8 cellular contexts compared by ENCODE assay signal in genomic region chr14:69242311-69243224, GRCh38. TPM values are rescaled to one million over a fixed set of nuclear protein-coding genes. Genes with fewer than 3 reads are reported as not detected.
A peak's percentile ranks its signal among the peaks of the same experiment; 100 is the strongest.
DNase-seq lines count a peak whose midpoint lies in the region; ATAC-seq, FAIRE-seq and TF ChIP-seq lines count a peak whose summit lies in the region.

No MANE protein-coding gene starts in this region.

- H2AFZ ChIP-seq in endothelial cell of umbilical vein (ENCODE audit: low read depth, low read length) = no peak overlapping the region

- no peak overlapping the region for H3K4me3 ChIP-seq in AG04450 (ENCODE audit: low read depth, low read length)
- no peak overlapping the region for H3K4me3 ChIP-seq in GM12875 (ENCODE audit: low read depth, low read length)
- H3K4me3 ChIP-seq in endothelial cell of umbilical vein (replicated peaks in 1 of 3; ENCODE audit: insufficient read depth in 1 of 3, low read depth in 1 of 3, low read length in 3 of 3) = no peak overlapping the region
- no peak overlapping the region for H3K4me3 ChIP-seq in stomach

- no peaks in the 10 kb centered on the region for H3K27me3 ChIP-seq in AG04450 (ENCODE audit: control insufficient read depth, insufficient read depth, low read length)
- H3K27me3 ChIP-seq in endothelial cell of umbilical vein (ENCODE audit: control insufficient read depth in 2 of 2, insufficient read depth in 2 of 2, low read length in 2 of 2) = no peaks in the 10 kb centered on the region
- no peaks in the 10 kb centered on the region for H3K27me3 ChIP-seq in stomach

- no peak for TF ChIP-seq EP300 in stomach (IDR thresholded peaks at IDR 0.05)

- H3K4me1 ChIP-seq in endothelial cell of umbilical vein (ENCODE audit: control insufficient read depth, extremely low read depth, insufficient read depth, low read length) = no peaks in the 10 kb centered on the region
- H3K4me1 ChIP-seq in stomach = peaks cover 0 to 14% (median 6%) of the 10 kb centered on the region in 4 donors

- H3K9me1 ChIP-seq in endothelial cell of umbilical vein (replicated peaks; ENCODE audit: control insufficient read depth, extremely low read depth, insufficient read depth, low read length) = no peaks in the 10 kb centered on the region

- H3K4me1 Mint-ChIP-seq in activated CD4-positive, alpha-beta T cell treated with anti-CD3 and anti-CD28 coated beads, Interleukin-2, amount 10 ng/mL, durations not matched to agents 24 days and 14 days = no peaks in the 10 kb centered on the region

- no peak for ATAC-seq in GM21529 (IDR thresholded peaks at IDR 0.05; ENCODE audit: unreplicated experiment)

- 44 to 56% (median 49%) methylated on average over 10 of the region's 10 CpGs for WGBS in stomach, 5 donors

- no peak overlapping the region for H3K27ac ChIP-seq in AG04450 (ENCODE audit: low read depth, low read length)
- no peak overlapping the region for H3K27ac ChIP-seq in endothelial cell of umbilical vein (ENCODE audit: insufficient read depth, low read depth, low read length)
- H3K27ac ChIP-seq in stomach = no peak overlapping the region

- DNase-seq in AG04450 (ENCODE audit: low read depth, low spot score) (peak; percentile 39), NCI-H2196 (lab: John Stamatoyannopoulos, UW; ENCODE audit: unreplicated experiment) (peak; percentile 66), endothelial cell of umbilical vein (ENCODE audit: low read depth, low spot score) (peak; percentile 71), midbrain (lab: John Stamatoyannopoulos, UW) (peak; percentile 68), stomach (peak; percentile 69)
- DNase-seq in activated CD4-positive, alpha-beta T cell treated with anti-CD3 and anti-CD28 coated beads, Interleukin-2, amount 10 ng/mL, durations not matched to agents 24 days and 14 days = peak; percentile 85

- H3K36me3 Mint-ChIP-seq in activated CD4-positive, alpha-beta T cell treated with anti-CD3 and anti-CD28 coated beads, Interleukin-2, amount 10 ng/mL, durations not matched to agents 24 days and 14 days (ENCODE audit: low read depth) = no peaks in the 10 kb centered on the region

- POLR2A ChIA-PET in AG04450 (lab: Yijun Ruan, JAX) = no interaction called here
- POLR2A ChIA-PET in endothelial cell of umbilical vein (lab: Charles Lee) = no interaction called here

- TF ChIP-seq POLR2A in endothelial cell of umbilical vein (IDR thresholded peaks at IDR 0.05; ENCODE audit: low read depth, low read length) = no peak
- no peak for TF ChIP-seq POLR2A in stomach (IDR thresholded peaks at IDR 0.05)

- BruUV-seq in endothelial cell of umbilical vein (replicated peaks; lab: Mats Ljungman, UMichigan) = no TSS peak

- dilution Hi-C loops in endothelial cell of umbilical vein (cut with MboI; ENCODE audit: extremely low pct_ligation_motif_present, low sequenced_read_pairs) = no loop called here

- CTCF ChIA-PET in AG04450 (lab: Charles Lee) = interaction anchor here (0.5 to 5.2 kb wide), 63 partner anchors 9 to 380 kb away, joined by 3 to 100 read pairs (median 4); partner anchors contain the start of genes CCDC177 and ERH
- CTCF ChIA-PET in endothelial cell of umbilical vein (lab: Charles Lee) = interaction anchor here (0.6 to 4.7 kb wide), 44 partner anchors 9 to 379 kb away, joined by 3 to 78 read pairs (median 4); partner anchors contain the start of gene CCDC177

- no peaks in the 10 kb centered on the region for H3K79me2 ChIP-seq in endothelial cell of umbilical vein (ENCODE audit: control insufficient read depth, insufficient read depth, low read length)

- H3K9me3 Mint-ChIP-seq in activated CD4-positive, alpha-beta T cell treated with anti-CD3 and anti-CD28 coated beads, Interleukin-2, amount 10 ng/mL, durations not matched to agents 24 days and 14 days = no peaks in the 10 kb centered on the region

- H4K20me1 ChIP-seq in endothelial cell of umbilical vein (replicated peaks; ENCODE audit: control insufficient read depth, extremely low read depth, insufficient read depth, low read length) = peaks cover 2% of the 10 kb centered on the region

- no peak overlapping the region for H3K27ac Mint-ChIP-seq in activated CD4-positive, alpha-beta T cell treated with anti-CD3 and anti-CD28 coated beads, Interleukin-2, amount 10 ng/mL, durations not matched to agents 24 days and 14 days

- peaks cover 1% of the 10 kb centered on the region for H3K27me3 Mint-ChIP-seq in activated CD4-positive, alpha-beta T cell treated with anti-CD3 and anti-CD28 coated beads, Interleukin-2, amount 10 ng/mL, durations not matched to agents 24 days and 14 days

- H3K36me3 ChIP-seq in endothelial cell of umbilical vein (ENCODE audit: control insufficient read depth in 2 of 2, extremely low read depth in 1 of 2, insufficient read depth in 2 of 2, low read length in 2 of 2) (peaks cover 0 to 5% of the 10 kb centered on the region in 2 experiments), stomach (peaks cover 25 to 47% (median 43%) of the 10 kb centered on the region in 4 donors)

- TF ChIP-seq CTCF in AG04450 (IDR thresholded peaks at IDR 0.05; ENCODE audit: low read depth, low read length) (peak; percentile 76), GM12875 (IDR thresholded peaks at IDR 0.05; ENCODE audit: borderline replicate concordance, insufficient read depth, low read depth, low read length) (peak; percentile 57; the same call in 1 of the 2 replicates), endothelial cell of umbilical vein (IDR thresholded peaks at IDR 0.05; ENCODE audit: extremely low read depth in 1 of 2, insufficient read depth in 1 of 2, low read depth in 1 of 2, low read length in 2 of 2) (peak; percentile 59 to 60), stomach (IDR thresholded peaks at IDR 0.05) (peak in 5 of 7 experiments; percentile 56 to 81 (median 73))

- peak; percentile 83 for FAIRE-seq in endothelial cell of umbilical vein (lab: Jason Lieb, UNC)

- no peak overlapping the region for H3K4me2 ChIP-seq in endothelial cell of umbilical vein (ENCODE audit: insufficient read depth, low read length)

- H3K9ac ChIP-seq in endothelial cell of umbilical vein (replicated peaks; ENCODE audit: extremely low read depth, insufficient read depth, low read length) = no peak overlapping the region

- intact Hi-C loops in activated CD4-positive, alpha-beta T cell treated with anti-CD3 and anti-CD28 coated beads, Interleukin-2, amount 10 ng/mL, durations not matched to agents 24 days and 14 days (cut with micrococcal nuclease) = loop anchor here (1.0 kb wide), 2 partner anchors 218 to 332 kb away; partner anchors contain the start of gene CCDC177
- intact Hi-C loops in endothelial cell of umbilical vein (cut with micrococcal nuclease) (loop anchor here (1.0 to 5.0 kb wide), 7 partner anchors 45 to 332 kb away; partner anchors contain the start of genes CCDC177, ERH and SLC39A9), stomach (cut with DNase I; ENCODE audit: low total_unique reads) (loop anchor here (5.0 kb wide), 1 partner anchor 220 kb away; no protein-coding TSS in a partner anchor)

- H3K9me3 ChIP-seq in AG04450 (ENCODE audit: control insufficient read depth, insufficient read depth, low read length) (no peaks in the 10 kb centered on the region), endothelial cell of umbilical vein (replicated peaks; ENCODE audit: control insufficient read depth, insufficient read depth, low read length) (no peaks in the 10 kb centered on the region), stomach (no peaks in the 10 kb centered on the region)

- H3K4me3 Mint-ChIP-seq in activated CD4-positive, alpha-beta T cell treated with anti-CD3 and anti-CD28 coated beads, Interleukin-2, amount 10 ng/mL, durations not matched to agents 24 days and 14 days = no peak overlapping the region

TF ChIP-seq in endothelial cell of umbilical vein, 7 proteins besides CTCF, POLR2A, EP300 and RAD21:
- TF ChIP-seq GATA2 (IDR thresholded peaks at IDR 0.05; ENCODE audit: insufficient read depth, insufficient read length, low read depth, low read length) = no peak
- TF ChIP-seq MAX (IDR thresholded peaks at IDR 0.05; ENCODE audit: insufficient read depth, insufficient read length) = no peak
- no peak for TF ChIP-seq FOS (IDR thresholded peaks at IDR 0.05; ENCODE audit: borderline replicate concordance, insufficient read depth, low read length)

RNA-seq across cellular contexts. Expression of gene GALNT16, which starts 17.4 kb away (rescaled TPM):
- polyA plus RNA-seq in AG04450 (2011; rRNA removed) = 1.3 and 1.6 TPM in 2 replicates
- 1.1 and 1.5 TPM in 2 replicates for polyA minus RNA-seq in AG04450 (2011; rRNA and poly(A)+ RNA removed)
- 0.05 TPM in 1 of 2 replicates, not detected in the other for total RNA-seq in activated CD4-positive, alpha-beta T cell treated with anti-CD3 and anti-CD28 coated beads, Interleukin-2, amount 10 ng/mL, durations not matched to agents 24 days and 14 days
- 0.49 and 1.0 TPM in 2 replicates for total RNA-seq in endothelial cell of umbilical vein
- 0.39 and 0.51 TPM in 2 replicates for polyA plus RNA-seq in endothelial cell of umbilical vein
- 0.37 and 0.57 TPM in 2 replicates for polyA plus RNA-seq in endothelial cell of umbilical vein (2011; cell fraction: cytosol; rRNA removed)
- 0.34 and 0.46 TPM in 2 replicates for polyA plus RNA-seq in endothelial cell of umbilical vein (2011; cell fraction: nucleus; rRNA removed)
- 0.52 and 1.1 TPM in 2 replicates for polyA plus RNA-seq in endothelial cell of umbilical vein (2012)
- polyA minus RNA-seq in endothelial cell of umbilical vein = 0.28 and 1.0 TPM in 2 replicates
- not detected for polyA minus RNA-seq in endothelial cell of umbilical vein (2011; cell fraction: cytosol; rRNA and poly(A)+ RNA removed)
- polyA minus RNA-seq in endothelial cell of umbilical vein (2011; cell fraction: nucleus; rRNA and poly(A)+ RNA removed) = 0.10 TPM in 2 replicates
- total RNA-seq in stomach = 1 to 10 TPM in 2 of 5 donors, under 1 TPM in 2, not detected in 1; 0.58 to 2.2 (median 1.2) TPM
- 1 to 10 TPM in 2 of 3 donors, under 1 TPM in 1; 0.53 to 2.0 (median 1.6) TPM for polyA plus RNA-seq in stomach

RNA-seq across cellular contexts. Expression of gene EXD2, which starts 51.3 kb away (rescaled TPM):
- polyA plus RNA-seq in AG04450 (2011; rRNA removed) (15.3 and 16.7 TPM in 2 replicates), endothelial cell of umbilical vein (10.7 and 11.6 TPM in 2 replicates), stomach (1 to 10 TPM; 3.4 to 9.5 (median 4.9) TPM)
- 12.0 and 18.2 TPM in 2 replicates for polyA minus RNA-seq in AG04450 (2011; rRNA and poly(A)+ RNA removed)
- total RNA-seq in activated CD4-positive, alpha-beta T cell treated with anti-CD3 and anti-CD28 coated beads, Interleukin-2, amount 10 ng/mL, durations not matched to agents 24 days and 14 days = 6.3 and 7.5 TPM in 2 replicates
- total RNA-seq in endothelial cell of umbilical vein (18.6 and 22.6 TPM in 2 replicates), stomach (10 to 100 TPM in 3 of 5 donors, 1 to 10 TPM in 2; 8.0 to 25.4 (median 14.7) TPM)
- 11.5 and 12.2 TPM in 2 replicates for polyA plus RNA-seq in endothelial cell of umbilical vein (2011; cell fraction: cytosol; rRNA removed)
- polyA plus RNA-seq in endothelial cell of umbilical vein (2011; cell fraction: nucleus; rRNA removed) = 20.0 and 23.9 TPM in 2 replicates
- polyA plus RNA-seq in endothelial cell of umbilical vein (2012) = 15.9 and 16.2 TPM in 2 replicates
- polyA minus RNA-seq in endothelial cell of umbilical vein = 28.7 and 31.3 TPM in 2 replicates
- 9.5 TPM for polyA minus RNA-seq in endothelial cell of umbilical vein (2011; cell fraction: cytosol; rRNA and poly(A)+ RNA removed)
- 11.9 and 14.0 TPM in 2 replicates for polyA minus RNA-seq in endothelial cell of umbilical vein (2011; cell fraction: nucleus; rRNA and poly(A)+ RNA removed)
